ENCODE assay signal across 36 cellular contexts in the genomic region with DNA sequence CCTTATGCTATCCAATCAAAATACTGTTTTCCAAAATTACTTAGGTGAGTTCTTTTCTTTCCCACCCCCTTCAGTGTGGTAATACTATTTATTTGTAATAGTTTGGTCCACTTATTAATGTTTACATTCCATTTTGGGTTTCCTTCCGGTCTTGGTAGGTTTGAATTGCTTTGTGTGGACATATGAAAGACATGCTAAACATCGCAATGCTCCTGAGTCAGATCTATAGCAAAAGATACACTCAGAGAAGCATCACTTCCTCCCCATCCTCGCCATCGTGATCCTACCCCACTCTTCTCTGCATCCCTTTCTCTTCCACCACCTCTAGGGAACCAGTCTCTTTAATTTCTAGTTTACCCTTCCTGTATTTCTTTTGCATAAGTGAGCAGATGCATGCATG. TPM values are rescaled to one million over a fixed set of nuclear protein-coding genes. Genes with fewer than 3 reads are reported as not detected.
"Had no signal": no experiment of that assay in that cellular context is flagged by ENCODE, and none has a peak within 500 bp of the region (broad histone marks: within the 10 kb centered on the region; RNA-seq: fewer than 3 reads in every experiment).

No MANE protein-coding gene starts in this region.

- H3K9me3 ChIP-seq: adrenal gland, body of pancreas, esophagus squamous epithelium, gastroesophageal sphincter, heart right ventricle had no signal

- H3K36me3 ChIP-seq: adrenal gland, esophagus squamous epithelium, gastroesophageal sphincter, heart right ventricle had no signal

- H3K27me3 ChIP-seq: adrenal gland, body of pancreas had no signal

- H3K4me3 ChIP-seq: adrenal gland, body of pancreas, esophagus squamous epithelium, gastroesophageal sphincter, heart right ventricle had no signal

- ATAC-seq: activated CD4-positive, alpha-beta T cell treated with anti-CD3 and anti-CD28 coated beads for 36 hours; activated CD8-positive, alpha-beta memory T cell treated with anti-CD3 and anti-CD28 coated beads, Interleukin-2, amount 10 ng/mL, durations not matched to agents 7 days and 5 days; activated CD8-positive, alpha-beta T cell treated with anti-CD3 and anti-CD28 coated beads, Interleukin-2, amount 10 ng/mL, durations not matched to agents 7 days and 5 days; activated naive CD8-positive, alpha-beta T cell treated with anti-CD3 and anti-CD28 coated beads, Interleukin-2, amount 50 U/mL, for 24 hours; body of pancreas; gastroesophageal sphincter; heart right ventricle had no signal

- DNase-seq: activated CD4-positive, alpha-beta memory T cell treated with anti-CD3 and anti-CD28 coated beads for 36 hours; activated CD4-positive, alpha-beta T cell treated with anti-CD3 and anti-CD28 coated beads for 36 hours; activated CD4-positive, alpha-beta T cell treated with anti-CD3 and anti-CD28 coated beads, Interleukin-2, amount 10 ng/mL, durations not matched to agents 24 days and 14 days; activated CD4-positive, CD25-positive, alpha-beta regulatory T cell; activated CD4-positive, CD25-positive, alpha-beta regulatory T cell treated with anti-CD3 and anti-CD28 coated beads, Interleukin-2, amount 50 U/mL, for 72 hours; activated CD8-positive, alpha-beta memory T cell treated with anti-CD3 and anti-CD28 coated beads, Interleukin-2, amount 10 ng/mL, durations not matched to agents 7 days and 5 days; activated CD8-positive, alpha-beta memory T cell treated with anti-CD3 and anti-CD28 coated beads, Interleukin-2, amount 50 U/mL, for 4 hours; activated CD8-positive, alpha-beta T cell treated with anti-CD3 and anti-CD28 coated beads, Interleukin-2, amount 10 ng/mL, durations not matched to agents 7 days and 5 days; activated effector memory CD4-positive, alpha-beta T cell treated with anti-CD3 and anti-CD28 coated beads, Interleukin-2, amount 50 U/mL, for 16 hours; activated naive CD4-positive, alpha-beta T cell treated with anti-CD3 and anti-CD28 coated beads for 36 hours; activated naive CD8-positive, alpha-beta T cell treated with anti-CD3 and anti-CD28 coated beads for 36 hours; activated naive CD8-positive, alpha-beta T cell treated with anti-CD3 and anti-CD28 coated beads, Interleukin-2, amount 50 U/mL, for 24 hours; activated T-cell treated with anti-CD3 and anti-CD28 coated beads, Interleukin-2, amount 50 U/mL, for 1 hour; activated T-cell treated with anti-CD3 and anti-CD28 coated beads, Interleukin-2, amount 50 U/mL, for 48 hours; adrenal gland; amygdala; aorta; body of pancreas; caudate nucleus; cortex of kidney; effector CD8-positive, alpha-beta T cell; esophagus squamous epithelium; foreskin melanocyte; heart right ventricle; T-helper 2 cell had no signal

- H3K27ac ChIP-seq: adrenal gland, body of pancreas, epithelial cell of prostate, esophagus squamous epithelium, gastroesophageal sphincter, heart right ventricle had no signal

- H3K4me1 ChIP-seq: adrenal gland, body of pancreas, esophagus squamous epithelium, gastroesophageal sphincter, heart right ventricle had no signal

RNA-seq across cellular contexts. Expression of a gene that starts 30.0 kb away (rescaled TPM):
- total RNA-seq: activated CD4-positive, alpha-beta memory T cell treated with anti-CD3 and anti-CD28 coated beads for 36 hours; activated CD4-positive, alpha-beta T cell treated with anti-CD3 and anti-CD28 coated beads for 36 hours; activated CD4-positive, alpha-beta T cell treated with anti-CD3 and anti-CD28 coated beads, Interleukin-2, amount 10 ng/mL, durations not matched to agents 24 days and 14 days; activated CD8-positive, alpha-beta memory T cell treated with anti-CD3 and anti-CD28 coated beads for 36 hours; activated CD8-positive, alpha-beta memory T cell treated with anti-CD3 and anti-CD28 coated beads, Interleukin-2, amount 10 ng/mL, durations not matched to agents 7 days and 5 days; activated CD8-positive, alpha-beta T cell treated with anti-CD3 and anti-CD28 coated beads, Interleukin-2, amount 10 ng/mL, durations not matched to agents 7 days and 5 days; activated naive CD4-positive, alpha-beta T cell treated with anti-CD3 and anti-CD28 coated beads for 36 hours; activated naive CD8-positive, alpha-beta T cell treated with anti-CD3 and anti-CD28 coated beads for 36 hours; activated T-helper 1 cell treated with anti-CD3 and anti-CD28 coated beads, Interleukin-12 subunit alpha, Interleukin-12 subunit beta, Interleukin-2, Interleukin-4 antibody, amounts not matched to agents 30 ng/mL and 10 ng/mL and 1 ng/mL, durations not matched to agents 14 hours and 24 hours and 36 hours; activated T-helper 2 cell treated with anti-CD3 and anti-CD28 coated beads, Interferon-gamma antibody, Interleukin-2, Interleukin-4, amounts not matched to agents 10 μg/mL and 5 μg/mL and 100 μg/mL, durations not matched to agents 14 hours and 24 hours and 36 hours; adrenal gland; aorta; chondrocyte; dermis microvascular lymphatic vessel endothelial cell; endothelial cell of umbilical vein; esophagus squamous epithelium; fibroblast of lung; fibroblast of villous mesenchyme; glomerular endothelial cell; heart right ventricle had no signal
- polyA plus RNA-seq: adrenal gland, aorta, endothelial cell of umbilical vein, fibroblast of lung, heart right ventricle had no signal
